12 cellular contexts compared by ENCODE assay signal in genomic region chr3:71031151-71031550, GRCh38.
DNase-seq lines count a peak whose midpoint lies in the region; ATAC-seq and TF ChIP-seq lines count a peak whose summit lies in the region.
"Had no signal": no experiment of that assay in that cellular context is flagged by ENCODE, and none has a peak within 500 bp of the region (broad histone marks: within the 10 kb centered on the region; RNA-seq: fewer than 3 reads in every experiment).

No MANE protein-coding gene starts in this region.

- 71 to 75% methylated on average over 1 of the region's 1 CpG for WGBS in esophagus squamous epithelium, 2 donors

- TF ChIP-seq CTCF in activated CD8-positive, alpha-beta T cell treated with anti-CD3 and anti-CD28 coated beads for 36 hours (IDR thresholded peaks at IDR 0.05), result no peak
- no peak for TF ChIP-seq CTCF in esophagus squamous epithelium (IDR thresholded peaks at IDR 0.05)

- peaks cover 0 to 73% (median 0%) of the 10 kb centered on the region in 3 donors for H3K36me3 ChIP-seq in esophagus squamous epithelium
- H3K36me3 ChIP-seq: uterus had no signal

- H3K4me3 ChIP-seq in esophagus squamous epithelium, result no peak overlapping the region
- H3K4me3 ChIP-seq: uterus had no signal

- peaks cover 84% of the 10 kb centered on the region for H3K4me1 Mint-ChIP-seq in activated CD8-positive, alpha-beta T cell treated with anti-CD3 and anti-CD28 coated beads for 36 hours (ENCODE audit: low read depth)
- H3K4me1 Mint-ChIP-seq in activated CD8-positive, alpha-beta T cell treated with anti-CD3 and anti-CD28 coated beads, Interleukin-2, amount 10 ng/mL, durations not matched to agents 7 days and 5 days (ENCODE audit: low read depth), result peaks cover 59% of the 10 kb centered on the region

- no peaks in the 10 kb centered on the region for H3K9me3 Mint-ChIP-seq in activated CD8-positive, alpha-beta T cell treated with anti-CD3 and anti-CD28 coated beads for 36 hours
- no peaks in the 10 kb centered on the region for H3K9me3 Mint-ChIP-seq in activated CD8-positive, alpha-beta T cell treated with anti-CD3 and anti-CD28 coated beads, Interleukin-2, amount 10 ng/mL, durations not matched to agents 7 days and 5 days (ENCODE audit: insufficient read depth)

- CTCF ChIA-PET in activated CD8-positive, alpha-beta T cell treated with anti-CD3 and anti-CD28 coated beads for 36 hours (lab: Charles Lee), result no interaction called here
- CTCF ChIA-PET in activated CD8-positive, alpha-beta T cell treated with anti-CD3 and anti-CD28 coated beads, Interleukin-2, amount 10 ng/mL, durations not matched to agents 7 days and 5 days (lab: Charles Lee), result no interaction called here

- TF ChIP-seq POLR2A in esophagus squamous epithelium (IDR thresholded peaks at IDR 0.05), result no peak

- peaks cover 81% of the 10 kb centered on the region for H3K36me3 Mint-ChIP-seq in activated CD8-positive, alpha-beta T cell treated with anti-CD3 and anti-CD28 coated beads for 36 hours (ENCODE audit: low read depth)
- H3K36me3 Mint-ChIP-seq in activated CD8-positive, alpha-beta T cell treated with anti-CD3 and anti-CD28 coated beads, Interleukin-2, amount 10 ng/mL, durations not matched to agents 7 days and 5 days (ENCODE audit: low read depth), result peaks cover 72% of the 10 kb centered on the region

- peaks cover 18 to 77% (median 31%) of the 10 kb centered on the region in 3 donors for H3K4me1 ChIP-seq in esophagus squamous epithelium

- no peak for DNase-seq in activated CD8-positive, alpha-beta T cell treated with anti-CD3 and anti-CD28 coated beads for 36 hours
- DNase-seq in activated CD8-positive, alpha-beta T cell treated with anti-CD3 and anti-CD28 coated beads, Interleukin-2, amount 10 ng/mL, durations not matched to agents 7 days and 5 days, result no peak
- DNase-seq in NCI-H1930 (lab: John Stamatoyannopoulos, UW) (peak; percentile 7 to 19), esophagus squamous epithelium (lab: John Stamatoyannopoulos, UW) (no peak), renal cortical epithelial cell (ENCODE audit: low read depth) (peak; percentile 40)
- DNase-seq in stimulated activated CD4-positive, alpha-beta T cell treated with anti-CD3 and anti-CD28 coated beads, Interleukin-2, amount 100 ng/mL, for 48 hours, result no peak
- DNase-seq: mesendoderm; NCI-H1092; NK-92 treated with Interleukin-12 subunit alpha and Interleukin-12 subunit beta, amount 100 ng/mL, for 24 hours; uterus had no signal

- H3K27ac ChIP-seq in esophagus squamous epithelium, result peak overlapping the region in 3 of 4 donors; percentile 20 to 69 (median 48)

- H3K27me3 ChIP-seq in esophagus squamous epithelium, result no peaks in the 10 kb centered on the region
- H3K27me3 ChIP-seq: uterus had no signal

- POLR2A ChIA-PET in activated CD8-positive, alpha-beta T cell treated with anti-CD3 and anti-CD28 coated beads for 36 hours (lab: Charles Lee), result interaction anchor here (0.6 kb wide), 1 partner anchor 85 kb away, joined by 3 read pairs; no protein-coding TSS in a partner anchor
- POLR2A ChIA-PET in activated CD8-positive, alpha-beta T cell treated with anti-CD3 and anti-CD28 coated beads, Interleukin-2, amount 10 ng/mL, durations not matched to agents 7 days and 5 days (lab: Charles Lee), result no interaction called here

- H3K4me3 Mint-ChIP-seq in activated CD8-positive, alpha-beta T cell treated with anti-CD3 and anti-CD28 coated beads for 36 hours, result no peak overlapping the region
- H3K4me3 Mint-ChIP-seq in activated CD8-positive, alpha-beta T cell treated with anti-CD3 and anti-CD28 coated beads, Interleukin-2, amount 10 ng/mL, durations not matched to agents 7 days and 5 days, result no peak overlapping the region

- no peak for ATAC-seq in activated CD8-positive, alpha-beta T cell treated with anti-CD3 and anti-CD28 coated beads for 36 hours
- ATAC-seq in activated CD8-positive, alpha-beta T cell treated with anti-CD3 and anti-CD28 coated beads, Interleukin-2, amount 10 ng/mL, durations not matched to agents 7 days and 5 days, result no peak
- ATAC-seq in HG02642 (IDR thresholded peaks at IDR 0.05; ENCODE audit: poor library complexity, unreplicated experiment), result no peak
- no peak for ATAC-seq in GM21786 (IDR thresholded peaks at IDR 0.05; ENCODE audit: unreplicated experiment)

- H3K27ac Mint-ChIP-seq in activated CD8-positive, alpha-beta T cell treated with anti-CD3 and anti-CD28 coated beads for 36 hours, result peak overlapping the region; percentile 91
- H3K27ac Mint-ChIP-seq in activated CD8-positive, alpha-beta T cell treated with anti-CD3 and anti-CD28 coated beads, Interleukin-2, amount 10 ng/mL, durations not matched to agents 7 days and 5 days, result no peak overlapping the region

- H3K27me3 Mint-ChIP-seq in activated CD8-positive, alpha-beta T cell treated with anti-CD3 and anti-CD28 coated beads for 36 hours, result no peaks in the 10 kb centered on the region
- no peaks in the 10 kb centered on the region for H3K27me3 Mint-ChIP-seq in activated CD8-positive, alpha-beta T cell treated with anti-CD3 and anti-CD28 coated beads, Interleukin-2, amount 10 ng/mL, durations not matched to agents 7 days and 5 days (ENCODE audit: low read depth)

- H3K9me3 ChIP-seq in esophagus squamous epithelium, result no peaks in the 10 kb centered on the region
- H3K9me3 ChIP-seq: uterus had no signal

- intact Hi-C loops in activated CD8-positive, alpha-beta T cell treated with anti-CD3 and anti-CD28 coated beads for 36 hours (cut with micrococcal nuclease), result no loop called here
- intact Hi-C loops in esophagus squamous epithelium (cut with DNase I), result no loop called here

Comparison
In these comparisons a context has a peak if more than half of its experiments do, and no peak if none do; other contexts are left out.
1. DNase-seq: peak in NCI-H1930 (2 of 2) and renal cortical epithelial cell (single experiment); none in activated CD8-positive, alpha-beta T cell treated with anti-CD3 and anti-CD28 coated beads for 36 hours (single experiment), activated CD8-positive, alpha-beta T cell treated with anti-CD3 and anti-CD28 coated beads, Interleukin-2, amount 10 ng/mL, durations not matched to agents 7 days and 5 days (single experiment), esophagus squamous epithelium (single experiment) and stimulated activated CD4-positive, alpha-beta T cell treated with anti-CD3 and anti-CD28 coated beads, Interleukin-2, amount 100 ng/mL, for 48 hours (0 of 2).